In genomic region chr22:45638197-45638596, GRCh38 we compare ENCODE assay signal across 14 cellular contexts. TPM values are rescaled to one million over a fixed set of nuclear protein-coding genes. Genes with fewer than 3 reads are reported as not detected.
DNase-seq lines count a peak whose midpoint lies in the region; ATAC-seq, FAIRE-seq and TF ChIP-seq lines count a peak whose summit lies in the region.
"Had no signal": no experiment of that assay in that cellular context is flagged by ENCODE, and none has a peak within 500 bp of the region (broad histone marks: within the 10 kb centered on the region; RNA-seq: fewer than 3 reads in every experiment).

No MANE protein-coding gene starts in this region.

- TF ChIP-seq CTCF in Calu3 (IDR thresholded peaks at IDR 0.05; ENCODE audit: unreplicated experiment) (no peak), VCaP (conservative IDR thresholded peaks at IDR 0.05) (no peak)

- TF ChIP-seq POLR2A in H54 (IDR thresholded peaks at IDR 0.05; ENCODE audit: low read depth, low read length) = no peak

- H3K36me3 Mint-ChIP-seq in Calu3 (ENCODE audit: insufficient read depth, unreplicated experiment) = peaks cover 18% of the 10 kb centered on the region

- H3K23ac ChIP-seq in mesenchymal stem cell (ENCODE audit: low read length in 2 of 2) = no peak overlapping the region

- H3K27me3 ChIP-seq in mesenchymal stem cell (ENCODE audit: control insufficient read depth in 1 of 2, insufficient read depth in 1 of 2, low read length in 2 of 2) = peaks cover 0 to 50% of the 10 kb centered on the region in 2 experiments

- peak overlapping the region; percentile 6 for H3K9ac ChIP-seq in mesenchymal stem cell (ENCODE audit: low read length)

- H2BK12ac ChIP-seq in mesenchymal stem cell (ENCODE audit: low read length in 2 of 2) = no peak overlapping the region

- DNase-seq in Calu3 = no peak
- peak; percentile 69 for DNase-seq in HT-29 (ENCODE audit: low spot score)
- no peak for DNase-seq in mesenchymal stem cell
- DNase-seq in HTR-8/SVneo (ENCODE audit: insufficient read length, low spot score) = no peak
- DNase-seq in H54 (ENCODE audit: insufficient read length, low spot score) = no peak
- DNase-seq in Right ventricle myocardium inferior (ENCODE audit: missing footprints) = no peak
- DNase-seq: C1 segment of cervical spinal cord, H9, IMR-90, NCI-H1694, NCI-H446 treated with DMSO at 0.1 percent for 48 hours, NCI-H748 treated with DMSO at 0.1 percent for 48 hours had no signal

- FAIRE-seq in HTR-8/SVneo (lab: Jason Lieb, UNC) = no peak
- FAIRE-seq in H54 (lab: Jason Lieb, UNC) = no peak
- FAIRE-seq: GM18507 had no signal

- H3K4me3 Mint-ChIP-seq in Calu3 (ENCODE audit: low read depth, unreplicated experiment) = peak overlapping the region; percentile 50
- H3K4me3 Mint-ChIP-seq: H9 had no signal

- H3K36me3 ChIP-seq in mesenchymal stem cell (ENCODE audit: control insufficient read depth in 1 of 2, insufficient read depth in 2 of 2, low read depth in 1 of 2, low read length in 2 of 2) = no peaks in the 10 kb centered on the region

- H3K4me1 ChIP-seq in mesenchymal stem cell (ENCODE audit: control insufficient read depth, insufficient read depth, low read depth, low read length) = peaks cover 9% of the 10 kb centered on the region

- H3K4ac ChIP-seq in mesenchymal stem cell (ENCODE audit: low read depth in 1 of 2, low read length in 2 of 2) = no peak overlapping the region

- no peak overlapping the region for H2BK120ac ChIP-seq in mesenchymal stem cell (ENCODE audit: low read depth, low read length)

- H3K27me3 Mint-ChIP-seq in Calu3 (ENCODE audit: unreplicated experiment) = no peaks in the 10 kb centered on the region

- H3K4me3 ChIP-seq in mesenchymal stem cell (ENCODE audit: insufficient read depth in 1 of 2, low read depth in 1 of 2, low read length in 2 of 2) = no peak overlapping the region

- H3K27ac Mint-ChIP-seq in Calu3 (ENCODE audit: unreplicated experiment) = peak overlapping the region; percentile 100

- no peak overlapping the region for H4K8ac ChIP-seq in mesenchymal stem cell (ENCODE audit: low read length)

- peaks cover 43% of the 10 kb centered on the region for H3K4me1 Mint-ChIP-seq in Calu3 (ENCODE audit: low read depth, unreplicated experiment)

- H2BK5ac ChIP-seq in mesenchymal stem cell (ENCODE audit: low read depth, low read length, poor library complexity, severe bottlenecking) = no peak overlapping the region

- H3K4me2 ChIP-seq in mesenchymal stem cell (ENCODE audit: low read length, poor library complexity, severe bottlenecking) = no peak overlapping the region

- no peak overlapping the region for H3K18ac ChIP-seq in mesenchymal stem cell (ENCODE audit: low read depth in 1 of 2, low read length in 2 of 2)

- H3K9me3 ChIP-seq in mesenchymal stem cell (ENCODE audit: control insufficient read depth, low read length) = no peaks in the 10 kb centered on the region

- H2AFZ ChIP-seq in mesenchymal stem cell (ENCODE audit: low read depth, low read length) = no peak overlapping the region

- H3K79me1 ChIP-seq in mesenchymal stem cell (replicated peaks; ENCODE audit: low read length, poor library complexity, severe bottlenecking) = no peaks in the 10 kb centered on the region

- WGBS in mesenchymal stem cell = no CpG with 5 or more reads among the region's 3 CpGs

- no peak overlapping the region for H2AK5ac ChIP-seq in mesenchymal stem cell (ENCODE audit: low read length, severe bottlenecking)

- H3K9me3 Mint-ChIP-seq in Calu3 (ENCODE audit: low read depth, unreplicated experiment) = no peaks in the 10 kb centered on the region
- H3K9me3 Mint-ChIP-seq: H9 had no signal

- no TSS peak for BruUV-seq in Calu3 (replicated peaks; lab: Mats Ljungman, UMichigan)

- H4K91ac ChIP-seq in mesenchymal stem cell (ENCODE audit: low read length) = no peak overlapping the region

- no peak for ATAC-seq in Right ventricle myocardium inferior

- peak overlapping the region; percentile 62 for H3K27ac ChIP-seq in VCaP
- no peak overlapping the region for H3K27ac ChIP-seq in mesenchymal stem cell (ENCODE audit: low read length, poor library complexity, severe bottlenecking)

- intact Hi-C loops in Calu3 (cut with micrococcal nuclease; ENCODE audit: unreplicated experiment) (loop anchor here (2.0 kb wide), 2 partner anchors 33 to 59 kb away; no protein-coding TSS in a partner anchor), Right ventricle myocardium inferior (cut with DNase I) (no loop called here)

- no peak overlapping the region for H2BK15ac ChIP-seq in mesenchymal stem cell (ENCODE audit: low read depth, poor library complexity, severe bottlenecking)

- CTCF ChIA-PET in Calu3 (lab: Charles Lee) = interaction anchor here (0.8 to 2.3 kb wide), 4 partner anchors 10 to 33 kb away, joined by 5 to 9 read pairs (median 6); no protein-coding TSS in a partner anchor

- no peak overlapping the region for H3K14ac ChIP-seq in mesenchymal stem cell (ENCODE audit: low read length in 2 of 2)

RNA-seq across cellular contexts. Expression of gene ATXN10, which starts 33.4 kb away (rescaled TPM):
- total RNA-seq in Calu3 (2022) (243 and 263 TPM in 2 replicates), Right ventricle myocardium inferior (138 TPM)
- 20.1 and 23.2 TPM in 2 replicates for total RNA-seq in HT-29 (2014; rRNA removed; shearing (Covaris generic))
- 56.6 TPM for polyA plus RNA-seq in mesenchymal stem cell (2013, experiment 1 of 2)
- polyA plus RNA-seq in mesenchymal stem cell (2013, experiment 2 of 2) = 60.4 TPM
